18 cellular contexts compared by ENCODE assay signal in genomic region chr11:120562806-120563425, GRCh38. TPM values are rescaled to one million over a fixed set of nuclear protein-coding genes. Genes with fewer than 3 reads are reported as not detected.
DNase-seq lines count a peak whose midpoint lies in the region; ATAC-seq and TF ChIP-seq lines count a peak whose summit lies in the region.
"Had no signal": no experiment of that assay in that cellular context is flagged by ENCODE, and none has a peak within 500 bp of the region (broad histone marks: within the 10 kb centered on the region; RNA-seq: fewer than 3 reads in every experiment).

No MANE protein-coding gene starts in this region.

- H3K27ac Mint-ChIP-seq in nephron: peak overlapping the region; percentile 10 to 34 (median 32)
- H3K27ac Mint-ChIP-seq: activated CD8-positive, alpha-beta memory T cell treated with anti-CD3 and anti-CD28 coated beads, Interleukin-2, amount 10 ng/mL, durations not matched to agents 7 days and 5 days; activated naive CD4-positive, alpha-beta T cell treated with anti-CD3 and anti-CD28 coated beads, Interleukin-2, amount 50 U/mL, for 24 hours had no signal

- no peaks in the 10 kb centered on the region for H3K36me3 ChIP-seq in NT2/D1 (ENCODE audit: insufficient read depth, insufficient read length, low read length)
- no peaks in the 10 kb centered on the region for H3K36me3 ChIP-seq in heart right ventricle
- H3K36me3 ChIP-seq: breast epithelium, upper lobe of left lung had no signal

- H3K27me3 ChIP-seq in NT2/D1 (ENCODE audit: insufficient read depth, insufficient read length): peaks cover 33% of the 10 kb centered on the region
- peaks cover 0 to 45% (median 16%) of the 10 kb centered on the region in 7 donors for H3K27me3 ChIP-seq in heart right ventricle

- H3K27me3 Mint-ChIP-seq in nephron (ENCODE audit: low read depth): peaks cover 69% of the 10 kb centered on the region

- peak; percentile 40 for DNase-seq in AG20443 (ENCODE audit: low spot score)
- DNase-seq in NT2/D1 (ENCODE audit: low read depth, low spot score): no peak
- DNase-seq in heart right ventricle: peak in 1 of 2 donors; percentile 44
- no peak for DNase-seq in Kasumi-1 (lab: John Stamatoyannopoulos, UW)
- no peak for DNase-seq in NCI-H345 treated with DMSO at 0.1 percent for 48 hours (lab: John Stamatoyannopoulos, UW; ENCODE audit: unreplicated experiment)
- DNase-seq in GM10266 (ENCODE audit: extremely low spot score): no peak
- DNase-seq in NCI-H2227 (lab: John Stamatoyannopoulos, UW; ENCODE audit: unreplicated experiment): no peak
- DNase-seq: activated CD4-positive, CD25-positive, alpha-beta regulatory T cell treated with anti-CD3 and anti-CD28 coated beads, Interleukin-2, amount 50 U/mL, for 72 hours; activated CD8-positive, alpha-beta memory T cell treated with anti-CD3 and anti-CD28 coated beads, Interleukin-2, amount 10 ng/mL, durations not matched to agents 7 days and 5 days; Karpas-422; NCI-H187; NCI-H524 treated with DMSO at 0.1 percent for 48 hours; stimulated activated CD4-positive, alpha-beta T cell treated with anti-CD3 and anti-CD28 coated beads, Interleukin-2, amount 100 ng/mL, for 24 hours; upper lobe of left lung had no signal

- H3K9ac ChIP-seq in NT2/D1 (ENCODE audit: insufficient read length, low read depth): peak overlapping the region; percentile 51

- TF ChIP-seq CTCF in heart right ventricle (IDR thresholded peaks at IDR 0.05) (no peak), nephron (IDR thresholded peaks at IDR 0.05; ENCODE audit: unreplicated experiment in 3 of 3) (no peak), GM10266 (IDR thresholded peaks at IDR 0.05; ENCODE audit: control insufficient read depth, insufficient read depth, low read depth, missing control alignments) (no peak)

- H3K9me3 ChIP-seq in NT2/D1 (ENCODE audit: insufficient read depth, low read length) (no peaks in the 10 kb centered on the region), heart right ventricle (no peaks in the 10 kb centered on the region)
- H3K9me3 ChIP-seq: breast epithelium, upper lobe of left lung had no signal

- peak in 7 of 8 donors; percentile 66 to 88 (median 78) for ATAC-seq in heart right ventricle
- ATAC-seq: activated CD8-positive, alpha-beta memory T cell treated with anti-CD3 and anti-CD28 coated beads, Interleukin-2, amount 10 ng/mL, durations not matched to agents 7 days and 5 days had no signal

- peaks cover 3% of the 10 kb centered on the region for H3K4me1 ChIP-seq in NT2/D1 (ENCODE audit: insufficient read depth, insufficient read length)
- peaks cover 11 to 37% (median 27%) of the 10 kb centered on the region in 9 donors for H3K4me1 ChIP-seq in heart right ventricle
- H3K4me1 ChIP-seq: breast epithelium had no signal

- intact Hi-C loops in heart right ventricle (cut with DNase I): no loop called here

- WGBS in heart right ventricle, 2 donors: 60 to 65% methylated on average over 9 of the region's 9 CpGs

- H3K9me3 Mint-ChIP-seq in nephron: no peaks in the 10 kb centered on the region
- H3K9me3 Mint-ChIP-seq: activated naive CD4-positive, alpha-beta T cell treated with anti-CD3 and anti-CD28 coated beads, Interleukin-2, amount 50 U/mL, for 24 hours had no signal

- peak overlapping the region; percentile 51 to 63 (median 59) for H3K4me3 Mint-ChIP-seq in nephron
- H3K4me3 Mint-ChIP-seq: activated CD8-positive, alpha-beta memory T cell treated with anti-CD3 and anti-CD28 coated beads, Interleukin-2, amount 10 ng/mL, durations not matched to agents 7 days and 5 days; activated naive CD4-positive, alpha-beta T cell treated with anti-CD3 and anti-CD28 coated beads, Interleukin-2, amount 50 U/mL, for 24 hours had no signal

- H3K4me3 ChIP-seq in NT2/D1 (ENCODE audit: insufficient read length, low read depth) (no peak overlapping the region), heart right ventricle (no peak overlapping the region)
- H3K4me3 ChIP-seq: breast epithelium, upper lobe of left lung had no signal

- peak overlapping the region in 6 of 10 donors; percentile 12 to 65 (median 38) for H3K27ac ChIP-seq in heart right ventricle

- no peaks in the 10 kb centered on the region for H3K36me3 Mint-ChIP-seq in nephron (ENCODE audit: low read depth)
- H3K36me3 Mint-ChIP-seq: activated CD8-positive, alpha-beta memory T cell treated with anti-CD3 and anti-CD28 coated beads, Interleukin-2, amount 10 ng/mL, durations not matched to agents 7 days and 5 days; activated naive CD4-positive, alpha-beta T cell treated with anti-CD3 and anti-CD28 coated beads, Interleukin-2, amount 50 U/mL, for 24 hours had no signal

- H3K4me1 Mint-ChIP-seq in nephron: peaks cover 24% of the 10 kb centered on the region

RNA-seq across cellular contexts. Expression of gene GRIK4, which starts 51.4 kb away (rescaled TPM):
- total RNA-seq in heart right ventricle: under 1 TPM in 5 of 10 donors, not detected in 5; 0.12 to 0.85 (median 0.46) TPM
- polyA plus RNA-seq in heart right ventricle: under 1 TPM in 1 of 2 donors, not detected in 1; 0.01 TPM
- total RNA-seq: T-helper 1 cell treated with Interleukin-12 subunit alpha and Interleukin-12 subunit beta and Interleukin-4 antibody, amounts not matched to agents 30 ng/mL and 1 ng/mL, for 36 hours had no signal
